2 cellular contexts compared by ENCODE assay signal in the genomic region with DNA sequence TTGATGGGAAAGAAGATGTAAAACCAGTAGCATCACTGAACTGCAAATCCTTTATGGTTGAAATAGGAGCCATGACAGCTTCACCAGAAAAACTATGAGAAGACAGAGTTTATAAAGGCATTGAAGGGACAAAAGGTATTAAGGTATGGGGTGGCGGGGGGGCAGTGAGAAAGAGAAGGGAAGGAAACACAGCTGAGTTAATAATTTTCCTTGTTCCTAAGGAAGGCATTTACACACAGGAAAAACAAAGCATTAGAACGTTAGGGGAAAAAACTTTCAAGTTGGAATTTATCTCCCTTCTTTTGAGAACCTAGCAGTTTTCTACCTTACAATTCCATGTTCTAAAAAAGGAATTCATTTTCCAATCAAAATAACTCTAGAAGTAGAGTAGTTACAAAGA.
TF ChIP-seq lines count a peak whose summit lies in the region.

No MANE protein-coding gene starts in this region.

TF ChIP-seq in A549, 52 proteins besides CTCF, POLR2A, EP300 and RAD21:
- TF ChIP-seq NR3C1 (IDR thresholded peaks at IDR 0.05): no peak
- TF ChIP-seq KDM5A (IDR thresholded peaks at IDR 0.05): no peak
- no peak for TF ChIP-seq RNF2 (IDR thresholded peaks at IDR 0.05; ENCODE audit: borderline replicate concordance, low read depth)
- TF ChIP-seq ZSCAN20 (CRISPR knock-in tag; IDR thresholded peaks at IDR 0.05): no peak
- TF ChIP-seq HOXB5 (CRISPR knock-in tag; IDR thresholded peaks at IDR 0.05): no peak
- TF ChIP-seq POLR2AphosphoS2 (conservative IDR thresholded peaks at IDR 0.05; ENCODE audit: low read length): no peak
- TF ChIP-seq, protein P1, sequence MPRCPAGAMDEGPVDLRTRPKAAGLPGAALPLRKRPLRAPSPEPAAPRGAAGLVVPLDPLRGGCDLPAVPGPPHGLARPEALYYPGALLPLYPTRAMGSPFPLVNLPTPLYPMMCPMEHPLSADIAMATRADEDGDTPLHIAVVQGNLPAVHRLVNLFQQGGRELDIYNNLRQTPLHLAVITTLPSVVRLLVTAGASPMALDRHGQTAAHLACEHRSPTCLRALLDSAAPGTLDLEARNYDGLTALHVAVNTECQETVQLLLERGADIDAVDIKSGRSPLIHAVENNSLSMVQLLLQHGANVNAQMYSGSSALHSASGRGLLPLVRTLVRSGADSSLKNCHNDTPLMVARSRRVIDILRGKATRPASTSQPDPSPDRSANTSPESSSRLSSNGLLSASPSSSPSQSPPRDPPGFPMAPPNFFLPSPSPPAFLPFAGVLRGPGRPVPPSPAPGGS (IDR thresholded peaks at IDR 0.05): no peak

TF ChIP-seq in GM23338, 12 proteins besides CTCF, POLR2A, EP300 and RAD21:
- no peak for TF ChIP-seq EZH2 (IDR thresholded peaks at IDR 0.05; ENCODE audit: low read depth, unreplicated experiment)
- no peak for TF ChIP-seq EZH2phosphoT487 (IDR thresholded peaks at IDR 0.05; ENCODE audit: unreplicated experiment)
- TF ChIP-seq, protein P2, sequence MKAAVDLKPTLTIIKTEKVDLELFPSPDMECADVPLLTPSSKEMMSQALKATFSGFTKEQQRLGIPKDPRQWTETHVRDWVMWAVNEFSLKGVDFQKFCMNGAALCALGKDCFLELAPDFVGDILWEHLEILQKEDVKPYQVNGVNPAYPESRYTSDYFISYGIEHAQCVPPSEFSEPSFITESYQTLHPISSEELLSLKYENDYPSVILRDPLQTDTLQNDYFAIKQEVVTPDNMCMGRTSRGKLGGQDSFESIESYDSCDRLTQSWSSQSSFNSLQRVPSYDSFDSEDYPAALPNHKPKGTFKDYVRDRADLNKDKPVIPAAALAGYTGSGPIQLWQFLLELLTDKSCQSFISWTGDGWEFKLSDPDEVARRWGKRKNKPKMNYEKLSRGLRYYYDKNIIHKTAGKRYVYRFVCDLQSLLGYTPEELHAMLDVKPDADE (IDR thresholded peaks at IDR 0.05): no peak
- no peak for TF ChIP-seq CREB1 (CRISPR knock-in tag; IDR thresholded peaks at IDR 0.05; ENCODE audit: low read depth)
- no peak for TF ChIP-seq STAT1 (IDR thresholded peaks at IDR 0.05; ENCODE audit: unreplicated experiment)
- TF ChIP-seq, protein P3, sequence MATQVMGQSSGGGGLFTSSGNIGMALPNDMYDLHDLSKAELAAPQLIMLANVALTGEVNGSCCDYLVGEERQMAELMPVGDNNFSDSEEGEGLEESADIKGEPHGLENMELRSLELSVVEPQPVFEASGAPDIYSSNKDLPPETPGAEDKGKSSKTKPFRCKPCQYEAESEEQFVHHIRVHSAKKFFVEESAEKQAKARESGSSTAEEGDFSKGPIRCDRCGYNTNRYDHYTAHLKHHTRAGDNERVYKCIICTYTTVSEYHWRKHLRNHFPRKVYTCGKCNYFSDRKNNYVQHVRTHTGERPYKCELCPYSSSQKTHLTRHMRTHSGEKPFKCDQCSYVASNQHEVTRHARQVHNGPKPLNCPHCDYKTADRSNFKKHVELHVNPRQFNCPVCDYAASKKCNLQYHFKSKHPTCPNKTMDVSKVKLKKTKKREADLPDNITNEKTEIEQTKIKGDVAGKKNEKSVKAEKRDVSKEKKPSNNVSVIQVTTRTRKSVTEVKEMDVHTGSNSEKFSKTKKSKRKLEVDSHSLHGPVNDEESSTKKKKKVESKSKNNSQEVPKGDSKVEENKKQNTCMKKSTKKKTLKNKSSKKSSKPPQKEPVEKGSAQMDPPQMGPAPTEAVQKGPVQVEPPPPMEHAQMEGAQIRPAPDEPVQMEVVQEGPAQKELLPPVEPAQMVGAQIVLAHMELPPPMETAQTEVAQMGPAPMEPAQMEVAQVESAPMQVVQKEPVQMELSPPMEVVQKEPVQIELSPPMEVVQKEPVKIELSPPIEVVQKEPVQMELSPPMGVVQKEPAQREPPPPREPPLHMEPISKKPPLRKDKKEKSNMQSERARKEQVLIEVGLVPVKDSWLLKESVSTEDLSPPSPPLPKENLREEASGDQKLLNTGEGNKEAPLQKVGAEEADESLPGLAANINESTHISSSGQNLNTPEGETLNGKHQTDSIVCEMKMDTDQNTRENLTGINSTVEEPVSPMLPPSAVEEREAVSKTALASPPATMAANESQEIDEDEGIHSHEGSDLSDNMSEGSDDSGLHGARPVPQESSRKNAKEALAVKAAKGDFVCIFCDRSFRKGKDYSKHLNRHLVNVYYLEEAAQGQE (IDR thresholded peaks at IDR 0.05; ENCODE audit: unreplicated experiment): no peak
- TF ChIP-seq ZNF114 (CRISPR knock-in tag; IDR thresholded peaks at IDR 0.05): no peak
- TF ChIP-seq JUNB (IDR thresholded peaks at IDR 0.05; ENCODE audit: unreplicated experiment): no peak
- TF ChIP-seq NANOG (IDR thresholded peaks at IDR 0.05; ENCODE audit: borderline replicate concordance): no peak
- TF ChIP-seq POLR2AphosphoS5 (IDR thresholded peaks at IDR 0.05; ENCODE audit: low read depth): no peak
- TF ChIP-seq, protein P4, sequence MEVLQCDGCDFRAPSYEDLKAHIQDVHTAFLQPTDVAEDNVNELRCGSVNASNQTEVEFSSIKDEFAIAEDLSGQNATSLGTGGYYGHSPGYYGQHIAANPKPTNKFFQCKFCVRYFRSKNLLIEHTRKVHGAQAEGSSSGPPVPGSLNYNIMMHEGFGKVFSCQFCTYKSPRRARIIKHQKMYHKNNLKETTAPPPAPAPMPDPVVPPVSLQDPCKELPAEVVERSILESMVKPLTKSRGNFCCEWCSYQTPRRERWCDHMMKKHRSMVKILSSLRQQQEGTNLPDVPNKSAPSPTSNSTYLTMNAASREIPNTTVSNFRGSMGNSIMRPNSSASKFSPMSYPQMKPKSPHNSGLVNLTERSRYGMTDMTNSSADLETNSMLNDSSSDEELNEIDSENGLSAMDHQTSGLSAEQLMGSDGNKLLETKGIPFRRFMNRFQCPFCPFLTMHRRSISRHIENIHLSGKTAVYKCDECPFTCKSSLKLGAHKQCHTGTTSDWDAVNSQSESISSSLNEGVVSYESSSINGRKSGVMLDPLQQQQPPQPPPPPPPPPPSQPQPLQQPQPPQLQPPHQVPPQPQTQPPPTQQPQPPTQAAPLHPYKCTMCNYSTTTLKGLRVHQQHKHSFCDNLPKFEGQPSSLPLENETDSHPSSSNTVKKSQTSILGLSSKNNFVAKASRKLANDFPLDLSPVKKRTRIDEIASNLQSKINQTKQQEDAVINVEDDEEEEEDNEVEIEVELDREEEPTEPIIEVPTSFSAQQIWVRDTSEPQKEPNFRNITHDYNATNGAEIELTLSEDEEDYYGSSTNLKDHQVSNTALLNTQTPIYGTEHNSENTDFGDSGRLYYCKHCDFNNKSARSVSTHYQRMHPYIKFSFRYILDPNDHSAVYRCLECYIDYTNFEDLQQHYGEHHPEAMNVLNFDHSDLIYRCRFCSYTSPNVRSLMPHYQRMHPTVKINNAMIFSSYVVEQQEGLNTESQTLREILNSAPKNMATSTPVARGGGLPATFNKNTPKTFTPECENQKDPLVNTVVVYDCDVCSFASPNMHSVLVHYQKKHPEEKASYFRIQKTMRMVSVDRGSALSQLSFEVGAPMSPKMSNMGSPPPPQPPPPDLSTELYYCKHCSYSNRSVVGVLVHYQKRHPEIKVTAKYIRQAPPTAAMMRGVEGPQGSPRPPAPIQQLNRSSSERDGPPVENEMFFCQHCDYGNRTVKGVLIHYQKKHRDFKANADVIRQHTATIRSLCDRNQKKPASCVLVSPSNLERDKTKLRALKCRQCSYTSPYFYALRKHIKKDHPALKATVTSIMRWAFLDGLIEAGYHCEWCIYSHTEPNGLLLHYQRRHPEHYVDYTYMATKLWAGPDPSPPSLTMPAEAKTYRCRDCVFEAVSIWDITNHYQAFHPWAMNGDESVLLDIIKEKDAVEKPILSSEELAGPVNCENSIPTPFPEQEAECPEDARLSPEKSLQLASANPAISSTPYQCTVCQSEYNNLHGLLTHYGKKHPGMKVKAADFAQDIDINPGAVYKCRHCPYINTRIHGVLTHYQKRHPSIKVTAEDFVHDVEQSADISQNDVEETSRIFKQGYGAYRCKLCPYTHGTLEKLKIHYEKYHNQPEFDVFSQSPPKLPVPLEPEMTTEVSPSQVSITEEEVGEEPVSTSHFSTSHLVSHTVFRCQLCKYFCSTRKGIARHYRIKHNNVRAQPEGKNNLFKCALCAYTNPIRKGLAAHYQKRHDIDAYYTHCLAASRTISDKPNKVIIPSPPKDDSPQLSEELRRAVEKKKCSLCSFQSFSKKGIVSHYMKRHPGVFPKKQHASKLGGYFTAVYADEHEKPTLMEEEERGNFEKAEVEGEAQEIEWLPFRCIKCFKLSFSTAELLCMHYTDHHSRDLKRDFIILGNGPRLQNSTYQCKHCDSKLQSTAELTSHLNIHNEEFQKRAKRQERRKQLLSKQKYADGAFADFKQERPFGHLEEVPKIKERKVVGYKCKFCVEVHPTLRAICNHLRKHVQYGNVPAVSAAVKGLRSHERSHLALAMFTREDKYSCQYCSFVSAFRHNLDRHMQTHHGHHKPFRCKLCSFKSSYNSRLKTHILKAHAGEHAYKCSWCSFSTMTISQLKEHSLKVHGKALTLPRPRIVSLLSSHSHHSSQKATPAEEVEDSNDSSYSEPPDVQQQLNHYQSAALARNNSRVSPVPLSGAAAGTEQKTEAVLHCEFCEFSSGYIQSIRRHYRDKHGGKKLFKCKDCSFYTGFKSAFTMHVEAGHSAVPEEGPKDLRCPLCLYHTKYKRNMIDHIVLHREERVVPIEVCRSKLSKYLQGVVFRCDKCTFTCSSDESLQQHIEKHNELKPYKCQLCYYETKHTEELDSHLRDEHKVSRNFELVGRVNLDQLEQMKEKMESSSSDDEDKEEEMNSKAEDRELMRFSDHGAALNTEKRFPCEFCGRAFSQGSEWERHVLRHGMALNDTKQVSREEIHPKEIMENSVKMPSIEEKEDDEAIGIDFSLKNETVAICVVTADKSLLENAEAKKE (CRISPR knock-in tag; IDR thresholded peaks at IDR 0.05): no peak
- no peak for TF ChIP-seq ZNF331 (CRISPR knock-in tag; IDR thresholded peaks at IDR 0.05; ENCODE audit: low read depth)
